Comparison of ENCODE assay signal across 22 cellular contexts in the genomic region with DNA sequence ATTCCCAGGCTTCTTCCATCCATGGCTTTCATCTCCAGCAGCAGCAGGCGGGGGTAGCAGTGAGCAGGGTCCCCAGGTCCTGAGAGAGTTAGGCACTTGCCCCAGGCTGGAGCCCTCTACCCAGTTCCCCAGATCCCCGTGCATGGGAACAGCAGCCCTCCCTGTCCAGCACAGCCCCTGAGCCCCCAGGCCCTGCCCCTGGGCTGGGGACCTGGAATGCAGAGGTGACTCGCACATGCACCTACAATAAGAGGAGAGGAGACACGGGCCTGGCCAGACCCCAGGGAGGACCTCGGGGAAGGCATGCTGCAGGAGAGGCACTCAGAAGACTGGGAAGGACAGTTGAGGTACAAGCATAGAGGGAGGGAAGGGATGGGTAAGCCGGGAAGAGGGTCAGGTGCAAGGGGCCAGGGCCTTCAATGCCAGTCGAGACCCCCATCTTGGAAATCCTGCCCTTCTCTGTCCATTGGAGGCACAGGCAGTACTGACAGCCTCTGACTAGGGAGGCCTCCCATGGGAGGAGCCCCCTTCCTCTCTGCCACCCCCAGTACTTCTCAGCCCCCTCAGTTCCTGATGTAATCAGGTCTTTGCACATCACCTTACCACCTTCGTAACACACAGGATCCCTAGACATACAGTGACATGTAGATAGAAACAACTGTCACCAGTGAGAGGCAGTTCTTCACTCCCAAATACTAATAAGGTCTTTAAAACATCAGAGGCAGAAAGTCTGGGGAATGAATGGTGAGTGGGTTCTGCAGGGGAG.
"Had no signal": no experiment of that assay in that cellular context is flagged by ENCODE, and none has a peak within 500 bp of the region (broad histone marks: within the 10 kb centered on the region; RNA-seq: fewer than 3 reads in every experiment).

No MANE protein-coding gene starts in this region.

- H3K4me3 Mint-ChIP-seq: dendritic cell treated with granulocyte-macrophage colony-stimulating factor and Interleukin-4, amounts not matched to agents 40 ng/mL and 50 ng/mL, for 4 days; immature natural killer cell; nephron had no signal

- H3K27ac ChIP-seq: esophagus squamous epithelium, gastroesophageal sphincter, left ventricle myocardium inferior, stomach, thoracic aorta had no signal

- DNase-seq: esophagus squamous epithelium; foreskin fibroblast; glutamatergic neuron; immature natural killer cell; left cardiac atrium; left ventricle myocardium inferior; mesenchymal stem cell; midbrain; right cardiac atrium; small intestine; stimulated activated CD4-positive, alpha-beta T cell treated with anti-CD3 and anti-CD28 coated beads, Interleukin-12 subunit alpha, Interleukin-12 subunit beta, amount 100 ng/mL, for 4 hours; stimulated activated naive CD4-positive, alpha-beta T cell; stomach; substantia nigra; trophoblast cell had no signal

- H3K9me3 Mint-ChIP-seq: dendritic cell treated with granulocyte-macrophage colony-stimulating factor and Interleukin-4, amounts not matched to agents 40 ng/mL and 50 ng/mL, for 4 days; immature natural killer cell; nephron had no signal

- H3K4me3 ChIP-seq: esophagus squamous epithelium, gastroesophageal sphincter, left ventricle myocardium inferior, lung, stomach, thoracic aorta had no signal

- FAIRE-seq: colon, keratinocyte, small intestine had no signal

- H3K27me3 ChIP-seq: esophagus squamous epithelium, gastroesophageal sphincter, stomach had no signal

- H3K27ac Mint-ChIP-seq: dendritic cell treated with granulocyte-macrophage colony-stimulating factor and Interleukin-4, amounts not matched to agents 40 ng/mL and 50 ng/mL, for 4 days; immature natural killer cell had no signal

- ATAC-seq: gastroesophageal sphincter, left cardiac atrium, right cardiac atrium had no signal

- H3K4me1 ChIP-seq: left ventricle myocardium inferior had no signal

- H3K36me3 ChIP-seq: thoracic aorta had no signal

- H3K9me3 ChIP-seq: esophagus squamous epithelium, gastroesophageal sphincter, left ventricle myocardium inferior, stomach, thoracic aorta had no signal
